In the genomic region with DNA sequence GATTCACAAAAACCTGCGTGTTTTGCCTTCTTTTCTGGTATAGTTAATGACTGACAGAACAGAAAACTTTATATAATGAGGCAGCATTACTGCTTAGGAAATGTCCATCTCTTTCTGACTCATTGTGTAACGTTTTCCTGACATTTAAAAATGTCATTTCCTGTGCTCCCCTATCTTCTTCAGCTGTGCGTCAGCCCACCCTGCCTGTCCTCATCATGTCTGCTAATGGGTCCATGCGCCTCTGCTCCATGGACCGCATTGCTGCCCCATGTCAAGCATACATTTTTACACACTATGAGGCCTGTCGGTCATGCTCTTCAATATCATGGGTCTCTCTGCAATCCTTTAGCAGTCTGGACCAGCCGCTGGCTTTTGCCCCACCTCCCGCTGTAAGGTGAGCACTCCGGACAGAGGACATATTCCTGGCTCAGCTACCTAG, we compare ENCODE assay signal across 22 cellular contexts.
DNase-seq lines count a peak whose midpoint lies in the region; ATAC-seq, FAIRE-seq and TF ChIP-seq lines count a peak whose summit lies in the region.
"Had no signal": no experiment of that assay in that cellular context is flagged by ENCODE, and none has a peak within 500 bp of the region (broad histone marks: within the 10 kb centered on the region; RNA-seq: fewer than 3 reads in every experiment).

No MANE protein-coding gene starts in this region.

- dilution Hi-C loops in IMR-90 (cut with HindIII; ENCODE audit: low sequenced_read_pairs, unreplicated experiment): no loop called here

- no peak overlapping the region for H3K4me3 Mint-ChIP-seq in activated CD4-positive, alpha-beta memory T cell treated with anti-CD3 and anti-CD28 coated beads for 36 hours
- no peak overlapping the region for H3K4me3 Mint-ChIP-seq in osteocyte (ENCODE audit: unreplicated experiment)
- H3K4me3 Mint-ChIP-seq in effector memory CD8-positive, alpha-beta T cell: no peak overlapping the region
- H3K4me3 Mint-ChIP-seq: activated CD4-positive, alpha-beta T cell treated with anti-CD3 and anti-CD28 coated beads for 36 hours; activated CD8-positive, alpha-beta memory T cell treated with anti-CD3 and anti-CD28 coated beads, Interleukin-2, amount 10 ng/mL, durations not matched to agents 7 days and 5 days; activated naive CD8-positive, alpha-beta T cell treated with anti-CD3 and anti-CD28 coated beads, Interleukin-2, amount 50 U/mL, for 24 hours; neural crest cell had no signal

- intact Hi-C loops in IMR-90 (cut with micrococcal nuclease): no loop called here
- intact Hi-C loops in activated CD4-positive, alpha-beta memory T cell treated with anti-CD3 and anti-CD28 coated beads for 36 hours (cut with micrococcal nuclease): no loop called here

- in situ Hi-C loops in IMR-90 (cut with MboI; ENCODE audit: low sequenced_read_pairs): loop anchor here (25.0 kb wide), 1 partner anchor 748 kb away; a partner anchor contains a TSS

- DNase-seq in A549 (ENCODE audit: low read depth in 1 of 2, low spot score in 1 of 2): peak in 1 of 2 experiments; percentile 51
- DNase-seq in IMR-90: peak; percentile 11
- peak; percentile 25 to 45 for DNase-seq in cardiac fibroblast (ENCODE audit: low read depth in 2 of 2)
- DNase-seq in kidney tubule cell (ENCODE audit: low spot score): peak; percentile 89
- no peak for DNase-seq in activated CD4-positive, alpha-beta memory T cell treated with anti-CD3 and anti-CD28 coated beads for 36 hours
- no peak for DNase-seq in osteocyte (ENCODE audit: extremely low spot score, unreplicated experiment)
- DNase-seq in hepatocyte (ENCODE audit: low spot score): no peak
- DNase-seq in effector memory CD8-positive, alpha-beta T cell: no peak
- DNase-seq: activated CD4-positive, alpha-beta T cell treated with anti-CD3 and anti-CD28 coated beads for 36 hours; activated CD8-positive, alpha-beta memory T cell treated with anti-CD3 and anti-CD28 coated beads, Interleukin-2, amount 10 ng/mL, durations not matched to agents 7 days and 5 days; activated effector memory CD4-positive, alpha-beta T cell treated with Interleukin-2 at 50 U/mL for 16 hours; activated naive CD8-positive, alpha-beta T cell treated with anti-CD3 and anti-CD28 coated beads, Interleukin-2, amount 50 U/mL, for 24 hours; HCEC 1CT; kidney; MM.1S; OCI-M1; stimulated activated CD4-positive, alpha-beta T cell treated with anti-CD3 and anti-CD28 coated beads, Interleukin-4, amount 100 ng/mL, for 24 hours had no signal

- H3K36me3 ChIP-seq in IMR-90 (ENCODE audit: control insufficient read depth, insufficient read depth, low read length): no peaks in the 10 kb centered on the region
- no peaks in the 10 kb centered on the region for H3K36me3 ChIP-seq in hepatocyte (replicated peaks; ENCODE audit: insufficient read depth, low read depth)
- H3K36me3 ChIP-seq: prostate gland had no signal

- no peaks in the 10 kb centered on the region for H3K9me1 ChIP-seq in IMR-90 (ENCODE audit: insufficient read depth, low read length)

- H3K9me3 Mint-ChIP-seq in activated CD4-positive, alpha-beta memory T cell treated with anti-CD3 and anti-CD28 coated beads for 36 hours: peaks cover 8% of the 10 kb centered on the region
- peaks cover 7% of the 10 kb centered on the region for H3K9me3 Mint-ChIP-seq in osteocyte (ENCODE audit: unreplicated experiment)
- H3K9me3 Mint-ChIP-seq in effector memory CD8-positive, alpha-beta T cell: peaks cover 2 to 8% of the 10 kb centered on the region in 2 donors

- POLR2A ChIA-PET in A549 (lab: Yijun Ruan, JAX): no interaction called here
- POLR2A ChIA-PET in IMR-90 (lab: Charles Lee; ENCODE audit: unreplicated experiment): no interaction called here
- POLR2A ChIA-PET in activated CD4-positive, alpha-beta memory T cell treated with anti-CD3 and anti-CD28 coated beads for 36 hours (lab: Charles Lee): no interaction called here

- H2AK9ac ChIP-seq in IMR-90 (replicated peaks; ENCODE audit: low read depth, low read length, poor library complexity): no peak overlapping the region

- no peak overlapping the region for H4K91ac ChIP-seq in IMR-90 (ENCODE audit: insufficient read depth, low read depth, low read length)

- H2BK120ac ChIP-seq in IMR-90 (ENCODE audit: low read depth, low read length): peak overlapping the region; percentile 29

- H2AK5ac ChIP-seq in IMR-90 (ENCODE audit: low read depth, low read length): 0 out of 2 replicates have a peak overlapping the region, but pooled peaks have one; percentile 30

- H3K9me3 ChIP-seq in A549 (peaks cover 20% of the 10 kb centered on the region), IMR-90 (ENCODE audit: control insufficient read depth, insufficient read depth, low read length) (peaks cover 6% of the 10 kb centered on the region; the same call in 1 of the 2 replicates), hepatocyte (ENCODE audit: low read depth) (no peaks in the 10 kb centered on the region)
- H3K9me3 ChIP-seq: prostate gland had no signal

- H3K36me3 Mint-ChIP-seq in activated CD4-positive, alpha-beta memory T cell treated with anti-CD3 and anti-CD28 coated beads for 36 hours: peaks cover 6% of the 10 kb centered on the region
- no peaks in the 10 kb centered on the region for H3K36me3 Mint-ChIP-seq in osteocyte (ENCODE audit: unreplicated experiment)
- H3K36me3 Mint-ChIP-seq in effector memory CD8-positive, alpha-beta T cell (ENCODE audit: insufficient read depth): no peaks in the 10 kb centered on the region
- H3K36me3 Mint-ChIP-seq: activated CD8-positive, alpha-beta memory T cell treated with anti-CD3 and anti-CD28 coated beads, Interleukin-2, amount 10 ng/mL, durations not matched to agents 7 days and 5 days; IgD-negative memory B cell had no signal

- no peak for FAIRE-seq in A549 (lab: Jason Lieb, UNC)
- FAIRE-seq: kidney, urothelium cell line had no signal

- H3K79me2 ChIP-seq in hepatocyte: no peaks in the 10 kb centered on the region

- no peak overlapping the region for H3K18ac ChIP-seq in IMR-90 (ENCODE audit: low read depth, low read length)

- ATAC-seq in A549: peak; percentile 72 to 80
- ATAC-seq in IMR-90 (ENCODE audit: low read depth): no peak
- no peak for ATAC-seq in effector memory CD8-positive, alpha-beta T cell (replicated peaks)
- ATAC-seq: activated CD4-positive, alpha-beta T cell treated with anti-CD3 and anti-CD28 coated beads for 36 hours; activated CD8-positive, alpha-beta memory T cell treated with anti-CD3 and anti-CD28 coated beads, Interleukin-2, amount 10 ng/mL, durations not matched to agents 7 days and 5 days; activated naive CD8-positive, alpha-beta T cell treated with anti-CD3 and anti-CD28 coated beads, Interleukin-2, amount 50 U/mL, for 24 hours had no signal

- TF ChIP-seq RAD21 in A549 (conservative IDR thresholded peaks at IDR 0.05 in 1 of 2, IDR thresholded peaks at IDR 0.05 in 1 of 2) (peak in 1 of 2 experiments; percentile 29; a peak in 1 of 5 replicates), IMR-90 (IDR thresholded peaks at IDR 0.05; ENCODE audit: low read length) (no peak)

- 0 out of 2 replicates have a peak overlapping the region, but pooled peaks have one; percentile 4 for H3K14ac ChIP-seq in IMR-90 (replicated peaks; ENCODE audit: low read depth, low read length)

- H3K27me3 ChIP-seq in IMR-90 (ENCODE audit: control insufficient read depth, insufficient read depth, low read length) (no peaks in the 10 kb centered on the region), hepatocyte (no peaks in the 10 kb centered on the region)

- TF ChIP-seq CTCF in A549 (IDR thresholded peaks at IDR 0.05) (no peak), IMR-90 (conservative IDR thresholded peaks at IDR 0.05; ENCODE audit: low read depth, low read length) (no peak), cardiac fibroblast (IDR thresholded peaks at IDR 0.05; ENCODE audit: low read depth, low read length) (no peak), osteocyte (IDR thresholded peaks at IDR 0.05) (no peak), hepatocyte (IDR thresholded peaks at IDR 0.05; ENCODE audit: poor library complexity) (no peak)

- TF ChIP-seq EP300 in A549 (IDR thresholded peaks at IDR 0.05): peak; percentile 44 to 48; a peak in 2 of 5 replicates

- no peak overlapping the region for H2BK5ac ChIP-seq in IMR-90 (ENCODE audit: low read depth, low read length, poor library complexity, severe bottlenecking)

- peaks cover 17% of the 10 kb centered on the region for H3K27me3 Mint-ChIP-seq in activated CD4-positive, alpha-beta memory T cell treated with anti-CD3 and anti-CD28 coated beads for 36 hours
- no peaks in the 10 kb centered on the region for H3K27me3 Mint-ChIP-seq in osteocyte (ENCODE audit: unreplicated experiment)
- H3K27me3 Mint-ChIP-seq in effector memory CD8-positive, alpha-beta T cell: peaks cover 33 to 36% of the 10 kb centered on the region in 2 donors
- H3K27me3 Mint-ChIP-seq: IgD-negative memory B cell had no signal

- BruUV-seq in IMR-90 (replicated peaks; lab: Mats Ljungman, UMichigan): no TSS peak

- H2BK20ac ChIP-seq in IMR-90 (ENCODE audit: low read depth, low read length): peak overlapping the region; percentile 32

- H2BK15ac ChIP-seq in IMR-90 (ENCODE audit: low read depth, low read length): no peak overlapping the region

- H4K8ac ChIP-seq in IMR-90 (ENCODE audit: low read depth in 2 of 2, low read length in 2 of 2): no peak overlapping the region

- H3K9ac ChIP-seq in IMR-90 (ENCODE audit: low read depth, low read length): no peak overlapping the region

- CTCF ChIA-PET in A549 (lab: Yijun Ruan, JAX): interaction anchor here (0.7 kb wide), 1 partner anchor 245 kb away, joined by 3 read pairs; no protein-coding TSS in a partner anchor
- CTCF ChIA-PET in IMR-90 (lab: Yijun Ruan, JAX): interaction anchor here (0.5 to 0.6 kb wide), 2 partner anchors 9 to 160 kb away, joined by 3 to 6 read pairs; no protein-coding TSS in a partner anchor
- CTCF ChIA-PET in activated CD4-positive, alpha-beta memory T cell treated with anti-CD3 and anti-CD28 coated beads for 36 hours (lab: Charles Lee): no interaction called here

- TF ChIP-seq POLR2A in A549 (IDR thresholded peaks at IDR 0.05; ENCODE audit: low read length): no peak
- TF ChIP-seq POLR2A in IMR-90 (IDR thresholded peaks at IDR 0.05; ENCODE audit: low read depth, low read length): no peak

- WGBS in A549 (ENCODE audit: missing lambda C conversion rate): 7% methylated on average over 9 of the region's 9 CpGs
- 75% methylated on average over 7 of the region's 9 CpGs; no CpG with 5 or more reads in 1 of the 2 experiments for WGBS in IMR-90 (ENCODE audit: extremely low coverage in 2 of 2, insufficient read length in 1 of 2), 2 experiments
- WGBS in hepatocyte (ENCODE audit: low lambda C conversion rate, missing lambda C conversion rate): 73% methylated on average over 9 of the region's 9 CpGs

- H3K27ac ChIP-seq in A549: peak overlapping the region; percentile 71 to 81; a peak in 5 of 6 replicates
- H3K27ac ChIP-seq in IMR-90 (ENCODE audit: insufficient read depth, low read length): no peak overlapping the region
- no peak overlapping the region for H3K27ac ChIP-seq in hepatocyte
- H3K27ac ChIP-seq: HL-60, prostate gland had no signal

- H3K4me1 Mint-ChIP-seq in activated CD4-positive, alpha-beta memory T cell treated with anti-CD3 and anti-CD28 coated beads for 36 hours (ENCODE audit: low read depth): no peaks in the 10 kb centered on the region
- H3K4me1 Mint-ChIP-seq in osteocyte (ENCODE audit: unreplicated experiment): peaks cover 33% of the 10 kb centered on the region
- no peaks in the 10 kb centered on the region for H3K4me1 Mint-ChIP-seq in effector memory CD8-positive, alpha-beta T cell (ENCODE audit: low read depth in 2 of 2)
- H3K4me1 Mint-ChIP-seq: activated CD4-positive, alpha-beta T cell treated with anti-CD3 and anti-CD28 coated beads for 36 hours; activated CD8-positive, alpha-beta memory T cell treated with anti-CD3 and anti-CD28 coated beads, Interleukin-2, amount 10 ng/mL, durations not matched to agents 7 days and 5 days; activated naive CD8-positive, alpha-beta T cell treated with anti-CD3 and anti-CD28 coated beads, Interleukin-2, amount 50 U/mL, for 24 hours had no signal

- H3K56ac ChIP-seq in IMR-90 (ENCODE audit: extremely low read depth, insufficient read depth, low read length): no peak overlapping the region

- H2AFZ ChIP-seq in IMR-90 (replicated peaks; ENCODE audit: low read length, poor library complexity) (no peak overlapping the region), hepatocyte (no peak overlapping the region)

- H3K4me2 ChIP-seq in A549 (peak overlapping the region; percentile 78), IMR-90 (ENCODE audit: low read depth, low read length) (no peak overlapping the region), hepatocyte (no peak overlapping the region)

- H3K79me1 ChIP-seq in IMR-90 (ENCODE audit: low read depth in 1 of 2, low read length in 2 of 2): no peaks in the 10 kb centered on the region

- no peak overlapping the region for H3K23ac ChIP-seq in IMR-90 (ENCODE audit: low read depth, low read length)

- H4K5ac ChIP-seq in IMR-90 (ENCODE audit: low read depth, low read length): no peak overlapping the region

- H3K9me2 ChIP-seq in hepatocyte (replicated peaks; ENCODE audit: insufficient read depth): no peaks in the 10 kb centered on the region

- H3K4me3 ChIP-seq in A549: peak overlapping the region; percentile 17; the same call in 2 of the 3 replicates
- H3K4me3 ChIP-seq in IMR-90 (ENCODE audit: insufficient read depth, low read depth, low read length): no peak overlapping the region
- no peak overlapping the region for H3K4me3 ChIP-seq in cardiac fibroblast (replicated peaks in 1 of 2; ENCODE audit: low read depth in 2 of 2, low read length in 2 of 2)
- no peak overlapping the region for H3K4me3 ChIP-seq in hepatocyte
- H3K4me3 ChIP-seq: prostate gland had no signal

- H3K4me1 ChIP-seq in A549 (peaks cover 35% of the 10 kb centered on the region), IMR-90 (ENCODE audit: control insufficient read depth, insufficient read depth, low read length) (peaks cover 3% of the 10 kb centered on the region; the same call in 1 of the 2 replicates), hepatocyte (ENCODE audit: insufficient read depth) (peaks cover 6% of the 10 kb centered on the region)
- H3K4me1 ChIP-seq: prostate gland had no signal

- no peak overlapping the region for H3K4ac ChIP-seq in IMR-90 (ENCODE audit: low read depth, low read length)

- H4K20me1 ChIP-seq in IMR-90 (ENCODE audit: insufficient read depth, low read length): no peaks in the 10 kb centered on the region
- no peaks in the 10 kb centered on the region for H4K20me1 ChIP-seq in hepatocyte (ENCODE audit: insufficient read depth, poor library complexity, severe bottlenecking)

- H3K27ac Mint-ChIP-seq in activated CD4-positive, alpha-beta memory T cell treated with anti-CD3 and anti-CD28 coated beads for 36 hours: no peak overlapping the region
- no peak overlapping the region for H3K27ac Mint-ChIP-seq in osteocyte (ENCODE audit: unreplicated experiment)
- H3K27ac Mint-ChIP-seq in effector memory CD8-positive, alpha-beta T cell: no peak overlapping the region
- H3K27ac Mint-ChIP-seq: activated CD4-positive, alpha-beta T cell treated with anti-CD3 and anti-CD28 coated beads for 36 hours; activated CD8-positive, alpha-beta memory T cell treated with anti-CD3 and anti-CD28 coated beads, Interleukin-2, amount 10 ng/mL, durations not matched to agents 7 days and 5 days; activated naive CD8-positive, alpha-beta T cell treated with anti-CD3 and anti-CD28 coated beads, Interleukin-2, amount 50 U/mL, for 24 hours; IgD-negative memory B cell had no signal

Comparison
In these comparisons a context has a peak if more than half of its experiments do, and no peak if none do; other contexts are left out.
1. ATAC-seq: peak in A549 (2 of 2); none in IMR-90 (single experiment) and effector memory CD8-positive, alpha-beta T cell (single experiment).
2. DNase-seq: peak in IMR-90 (single experiment), cardiac fibroblast (2 of 2) and kidney tubule cell (single experiment); none in activated CD4-positive, alpha-beta memory T cell treated with anti-CD3 and anti-CD28 coated beads for 36 hours (single experiment), osteocyte (single experiment), hepatocyte (single experiment) and effector memory CD8-positive, alpha-beta T cell (0 of 3).
3. H3K27ac ChIP-seq: peak in A549 (2 of 2); none in IMR-90 (single experiment) and hepatocyte (single experiment).